25 cellular contexts compared by ENCODE assay signal in the genomic region with DNA sequence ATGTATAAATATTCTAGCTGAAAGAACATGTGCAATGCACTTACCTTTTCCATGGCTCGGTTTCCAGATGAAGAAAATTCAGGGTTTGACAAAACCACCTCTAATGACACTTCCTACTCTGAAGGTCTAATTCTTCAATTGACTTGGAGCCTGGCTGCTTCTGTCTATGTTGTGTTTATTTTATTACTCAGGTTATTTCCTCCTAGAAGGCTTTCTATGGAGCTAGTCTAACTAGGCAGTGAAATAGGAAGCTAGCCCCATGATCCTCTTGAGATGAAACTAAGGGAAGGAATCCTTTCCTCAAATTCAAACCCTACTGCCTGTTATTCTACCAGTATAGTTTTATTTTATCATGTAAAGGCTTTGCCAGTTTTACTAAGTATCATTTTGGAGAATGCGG. TPM values are rescaled to one million over a fixed set of nuclear protein-coding genes. Genes with fewer than 3 reads are reported as not detected.
DNase-seq lines count a peak whose midpoint lies in the region; ATAC-seq, FAIRE-seq and TF ChIP-seq lines count a peak whose summit lies in the region.
"Had no signal": no experiment of that assay in that cellular context is flagged by ENCODE, and none has a peak within 500 bp of the region (broad histone marks: within the 10 kb centered on the region; RNA-seq: fewer than 3 reads in every experiment).

No MANE protein-coding gene starts in this region.

- no peak for FAIRE-seq in bronchial epithelial cell (lab: Jason Lieb, UNC)
- FAIRE-seq: GM12878, HTR-8/SVneo, K562 had no signal

- no peak for ATAC-seq in left lung
- no peak for ATAC-seq in GM18519 (IDR thresholded peaks at IDR 0.05; ENCODE audit: low FRiP score, unreplicated experiment)
- ATAC-seq: GM12878, HCT116, K562, Panc1 had no signal

- H3K36me3 ChIP-seq in bronchial epithelial cell (ENCODE audit: control insufficient read depth, insufficient read depth, low read length) = no peaks in the 10 kb centered on the region
- no peaks in the 10 kb centered on the region for H3K36me3 ChIP-seq in left lung
- no peaks in the 10 kb centered on the region for H3K36me3 ChIP-seq in uterus
- H3K36me3 ChIP-seq: BE2C, MG63 had no signal

- peaks cover 1% of the 10 kb centered on the region for H3K27me3 ChIP-seq in bronchial epithelial cell (ENCODE audit: control insufficient read depth, insufficient read depth, low read length)
- H3K27me3 ChIP-seq in left lung = peaks cover 0 to 5% of the 10 kb centered on the region in 2 donors
- no peaks in the 10 kb centered on the region for H3K27me3 ChIP-seq in uterus
- H3K27me3 ChIP-seq: BE2C had no signal

- TF ChIP-seq CTCF in bronchial epithelial cell (IDR thresholded peaks at IDR 0.05; ENCODE audit: insufficient read depth, low read length, severe bottlenecking) (no peak), left lung (IDR thresholded peaks at IDR 0.05) (no peak), uterus (IDR thresholded peaks at IDR 0.05) (no peak)

- no peak overlapping the region for H3K4me3 ChIP-seq in bronchial epithelial cell (ENCODE audit: low read depth, low read length)
- no peak overlapping the region for H3K4me3 ChIP-seq in left lung
- no peak overlapping the region for H3K4me3 ChIP-seq in uterus
- H3K4me3 ChIP-seq: GM12878, K562, MG63 had no signal

- H3K9me3 ChIP-seq in left lung = no peaks in the 10 kb centered on the region
- H3K9me3 ChIP-seq in uterus = no peaks in the 10 kb centered on the region
- H3K9me3 ChIP-seq: BE2C, MG63 had no signal

- H3K27ac ChIP-seq in left lung (no peak overlapping the region), uterus (no peak overlapping the region)
- H3K27ac ChIP-seq: RWPE1 had no signal

- H3K4me1 ChIP-seq in left lung (no peaks in the 10 kb centered on the region), uterus (no peaks in the 10 kb centered on the region)
- H3K4me1 ChIP-seq: BE2C had no signal

- peak; percentile 74 for DNase-seq in DMS53 (lab: John Stamatoyannopoulos, UW)
- peak; percentile 64 for DNase-seq in DMS53 treated with DMSO at 0.1 percent for 48 hours (lab: John Stamatoyannopoulos, UW; ENCODE audit: unreplicated experiment)
- peak; percentile 22 for DNase-seq in M059J (ENCODE audit: low read depth)
- peak; percentile 20 for DNase-seq in bronchial epithelial cell (ENCODE audit: low read depth)
- no peak for DNase-seq in left lung
- no peak for DNase-seq in uterus
- DNase-seq: BE2C; CD8-positive, alpha-beta memory T cell; DMS 273 treated with DMSO at 0.1 percent for 48 hours; EL; GDM1; Kasumi-1; MG63; NCI-H2081 treated with DMSO at 0.1 percent for 48 hours; NCI-H446; NCI-H524 treated with DMSO at 0.1 percent for 48 hours; SHP77 had no signal

- no peak for TF ChIP-seq POLR2A in uterus (IDR thresholded peaks at IDR 0.05)

- intact Hi-C loops in left lung (cut with DNase I) (no loop called here), uterus (cut with DNase I; ENCODE audit: low total_unique reads) (no loop called here)

RNA-seq across cellular contexts. Expression of a gene that starts 20.9 kb away (rescaled TPM):
- not detected in 2 replicates for total RNA-seq in M059J (2014; rRNA removed; shearing (Covaris generic))
- total RNA-seq in bronchial epithelial cell = not detected in 2 replicates
- total RNA-seq in left lung = under 1 TPM; 0.23 to 0.71 TPM
- not detected for total RNA-seq in uterus
- total RNA-seq: H4, K562 had no signal

Comparison
In these comparisons a context has a peak if more than half of its experiments do, and no peak if none do; other contexts are left out.
1. DNase-seq: peak in DMS53 (single experiment), DMS53 treated with DMSO at 0.1 percent for 48 hours (single experiment), M059J (single experiment) and bronchial epithelial cell (single experiment); none in left lung (0 of 2) and uterus (0 of 2).